In the genomic region with DNA sequence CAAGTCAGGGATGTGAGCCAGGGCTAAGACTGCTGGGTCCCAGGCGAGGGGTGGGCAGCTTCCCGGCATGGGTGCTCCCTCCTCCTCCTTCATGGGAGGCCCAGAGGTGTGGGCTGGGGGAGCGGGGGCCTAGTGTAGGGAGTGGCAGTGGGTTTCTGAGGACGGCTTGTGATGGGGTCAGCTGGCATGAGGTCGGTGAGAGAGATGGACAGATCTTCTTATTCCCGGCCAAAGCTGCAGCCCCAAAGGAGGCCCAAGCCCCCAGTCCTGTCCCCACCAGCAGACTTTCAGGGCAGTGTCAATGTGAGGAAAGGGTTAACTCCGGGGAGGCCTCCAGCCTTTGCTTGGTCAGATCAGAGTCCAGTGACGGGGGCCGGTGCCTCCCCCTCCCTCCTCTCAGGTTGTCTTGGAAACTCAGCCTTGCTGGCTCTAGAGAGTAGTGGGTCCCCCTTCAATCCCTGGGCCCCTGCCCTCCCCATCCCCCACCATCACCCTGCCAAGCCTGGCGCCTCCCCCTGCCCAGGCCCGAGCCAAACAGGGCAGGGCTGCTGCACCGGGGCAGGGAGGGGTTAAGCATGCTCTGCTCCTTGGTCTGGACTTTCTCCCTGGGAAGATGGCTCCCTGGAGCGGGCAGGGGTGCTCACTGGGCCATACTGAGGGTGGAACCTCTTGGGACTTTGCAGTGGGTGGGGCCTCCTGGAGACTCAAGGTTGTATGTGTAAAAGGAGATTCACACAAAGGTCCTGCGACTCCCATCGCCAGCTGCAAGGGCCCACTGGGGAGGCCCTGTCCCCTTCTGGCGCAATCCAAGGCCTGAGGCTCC, we compare ENCODE assay signal across 13 cellular contexts. TPM values are rescaled to one million over a fixed set of nuclear protein-coding genes. Genes with fewer than 3 reads are reported as not detected.
A peak's percentile ranks its signal among the peaks of the same experiment; 100 is the strongest.
DNase-seq lines count a peak whose midpoint lies in the region; ATAC-seq, FAIRE-seq and TF ChIP-seq lines count a peak whose summit lies in the region.
"Had no signal": no experiment of that assay in that cellular context is flagged by ENCODE, and none has a peak within 500 bp of the region (broad histone marks: within the 10 kb centered on the region; RNA-seq: fewer than 3 reads in every experiment).

No MANE protein-coding gene starts in this region.

- peak; percentile 70 for ATAC-seq in HepG2
- ATAC-seq: left lung had no signal

- H3K9me3 ChIP-seq in HUES48 (ENCODE audit: control insufficient read depth, insufficient read depth, low read length) = no peaks in the 10 kb centered on the region
- no peaks in the 10 kb centered on the region for H3K9me3 ChIP-seq in HepG2 (ENCODE audit: low read length)
- H3K9me3 ChIP-seq in smooth muscle cell (replicated peaks; ENCODE audit: low read depth) = no peaks in the 10 kb centered on the region
- H3K9me3 ChIP-seq: left lung, stomach had no signal

- peaks cover 43% of the 10 kb centered on the region for H4K20me1 ChIP-seq in HepG2 (ENCODE audit: insufficient read depth, low read length)
- no peaks in the 10 kb centered on the region for H4K20me1 ChIP-seq in smooth muscle cell (ENCODE audit: low read depth)

- H3K4me2 ChIP-seq in HepG2 (ENCODE audit: low read depth, low read length) (peak overlapping the region; percentile 92), smooth muscle cell (peak overlapping the region; percentile 17)

- H3K27ac ChIP-seq in HUES48 (ENCODE audit: low read depth, low read length) (peak overlapping the region; percentile 40), HepG2 (ENCODE audit: extremely low read length, insufficient read depth, low read length) (peak overlapping the region; percentile 87), smooth muscle cell (ENCODE audit: low read depth) (no peak overlapping the region)
- H3K27ac ChIP-seq: coronary artery, left lung, stomach had no signal

- TF ChIP-seq EP300 in HepG2 (IDR thresholded peaks at IDR 0.05; ENCODE audit: low read depth in 2 of 2, low read length in 2 of 2) = peak in 1 of 2 experiments; percentile 89; a peak in 3 of 4 replicates
- TF ChIP-seq EP300 in HepG2 (CRISPR knock-in tag; IDR thresholded peaks at IDR 0.05; ENCODE audit: borderline replicate concordance) = peak; percentile 72; the same call in 1 of the 2 replicates

- CTCF ChIA-PET in HepG2 (lab: Yijun Ruan, JAX; ENCODE audit: low intra/inter-chr PET ratio, low total read pairs) = no interaction called here

- POLR2A ChIA-PET in HepG2 (lab: Yijun Ruan, JAX) = interaction anchor here (1.0 to 29.3 kb wide), 8 partner anchors 5 to 347 kb away, joined by 3 to 1459 read pairs (median 5); partner anchors contain the start of genes FDXR, NAT9, NHERF1 and RAB37

- TF ChIP-seq CTCF in HepG2 (CRISPR knock-in tag; IDR thresholded peaks at IDR 0.05) (peak; percentile 55), smooth muscle cell (IDR thresholded peaks at IDR 0.05; ENCODE audit: borderline replicate concordance, insufficient read depth, poor library complexity, severe bottlenecking) (no peak)

- no peak overlapping the region for H3K9ac ChIP-seq in HUES48 (ENCODE audit: low read depth, low read length)
- H3K9ac ChIP-seq in HepG2 (ENCODE audit: insufficient read depth, low read depth, low read length) = peak overlapping the region; percentile 67
- H3K9ac ChIP-seq in smooth muscle cell (ENCODE audit: low read depth) = no peak overlapping the region

- peak in 1 of 2 experiments; percentile 49; a peak in 2 of 4 replicates for TF ChIP-seq POLR2A in HepG2 (IDR thresholded peaks at IDR 0.05; ENCODE audit: insufficient read depth in 1 of 2, low read depth in 2 of 2, low read length in 2 of 2)

- no peaks in the 10 kb centered on the region for H3K27me3 ChIP-seq in HUES48 (ENCODE audit: control insufficient read depth, insufficient read depth, low read length)
- H3K27me3 ChIP-seq in HepG2 (ENCODE audit: control insufficient read depth in 1 of 2, insufficient read depth in 2 of 2, low read length in 2 of 2) = no peaks in the 10 kb centered on the region
- H3K27me3 ChIP-seq in smooth muscle cell (ENCODE audit: low read depth) = no peaks in the 10 kb centered on the region
- H3K27me3 ChIP-seq: left lung, stomach had no signal

- H3F3A ChIP-seq in smooth muscle cell (ENCODE audit: low read depth) = no peaks in the 10 kb centered on the region

- peak; percentile 24; the same call in 1 of the 2 replicates for TF ChIP-seq RAD21 in HepG2 (CRISPR knock-in tag; IDR thresholded peaks at IDR 0.05)

- FAIRE-seq in HepG2 (lab: Jason Lieb, UNC) = peak; percentile 95

- WGBS in HepG2 (ENCODE audit: low lambda C conversion rate) = 0% methylated on average over 7 of the region's 16 CpGs
- WGBS in smooth muscle cell (ENCODE audit: low lambda C conversion rate) = 51% methylated on average over 14 of the region's 16 CpGs

- H3K4me1 ChIP-seq in HUES48 (ENCODE audit: control insufficient read depth, insufficient read depth, low read length) (peaks cover 34% of the 10 kb centered on the region), HepG2 (ENCODE audit: insufficient read depth, low read length) (peaks cover 99% of the 10 kb centered on the region), smooth muscle cell (ENCODE audit: low read depth) (peaks cover 44% of the 10 kb centered on the region)

- in situ Hi-C loops in HepG2 (cut with HindIII; ENCODE audit: extremely low pct_ligation_motif_present, low pct_unique_long_range_greater_than_20kb) = no loop called here

- intact Hi-C loops in HepG2 (cut with micrococcal nuclease; ENCODE audit: unreplicated experiment) = no loop called here

- H3K36me3 ChIP-seq in HUES48 (ENCODE audit: control insufficient read depth, insufficient read depth, low read length) (peaks cover 4% of the 10 kb centered on the region), HepG2 (replicated peaks in 1 of 2; ENCODE audit: control insufficient read depth in 1 of 2, insufficient read depth in 2 of 2, low read length in 2 of 2) (peaks cover 32 to 49% of the 10 kb centered on the region in 2 experiments), smooth muscle cell (ENCODE audit: low read depth) (no peaks in the 10 kb centered on the region)

- H3K79me2 ChIP-seq in HepG2 (ENCODE audit: insufficient read depth, low read length) (peaks cover 71% of the 10 kb centered on the region), smooth muscle cell (ENCODE audit: low read depth) (no peaks in the 10 kb centered on the region)

- DNase-seq in anterior cingulate cortex (lab: John Stamatoyannopoulos, UW) (peak in 41 of 58 donors; percentile 18 to 78 (median 52)), HepG2 (ENCODE audit: low spot score) (peak; percentile 97), smooth muscle cell (lab: John Stamatoyannopoulos, UW; ENCODE audit: unreplicated experiment) (no peak), glomerular visceral epithelial cell (ENCODE audit: extremely low spot score) (no peak), germinal center (ENCODE audit: low spot score) (no peak), DMS114 treated with DMSO at 0.1 percent for 48 hours (lab: John Stamatoyannopoulos, UW; ENCODE audit: unreplicated experiment) (no peak)
- DNase-seq: activated CD4-positive, alpha-beta T cell treated with anti-CD3 and anti-CD28 coated beads, Interleukin-2, amount 50 U/mL, for 4 hours; activated effector memory CD4-positive, alpha-beta T cell treated with anti-CD3 and anti-CD28 coated beads, Interleukin-2, amount 50 U/mL, for 16 hours; NCI-H2107; stomach had no signal

- H2AFZ ChIP-seq in HepG2 (ENCODE audit: low read length) (no peak overlapping the region), smooth muscle cell (ENCODE audit: low read depth) (no peak overlapping the region)

- H3K4me3 ChIP-seq in HUES48 (ENCODE audit: low read depth, low read length) = no peak overlapping the region
- peak overlapping the region; percentile 13 to 71 (median 34) for H3K4me3 ChIP-seq in HepG2 (replicated peaks in 1 of 3; ENCODE audit: insufficient read depth in 1 of 3, low read depth in 2 of 3, low read length in 3 of 3)
- peak overlapping the region; percentile 10 for H3K4me3 ChIP-seq in smooth muscle cell
- H3K4me3 ChIP-seq: coronary artery, left lung, stomach had no signal

- no TSS peak for BruUV-seq in HepG2 (replicated peaks; lab: Mats Ljungman, UMichigan)

RNA-seq across cellular contexts. Expression of gene NAT9, which starts 12.4 kb away (rescaled TPM):
- total RNA-seq in HepG2 (2016; rRNA removed; fragmentation: Illumina TruSeq; extraction: Trizol) = 37.6 and 44.2 TPM in 2 replicates
- 16.5 and 18.6 TPM in 2 replicates for total RNA-seq in HepG2 (2016; cell fraction: cytosol; rRNA removed; fragmentation: Illumina TruSeq; extraction: Trizol; ENCODE audit: low read depth)
- 38.7 and 44.6 TPM in 2 replicates for total RNA-seq in HepG2 (2016; cell fraction: insoluble cytoplasmic fraction; rRNA removed; fragmentation: Illumina TruSeq; extraction: Trizol)
- total RNA-seq in HepG2 (2016; cell fraction: membrane; rRNA removed; fragmentation: Illumina TruSeq; extraction: Trizol) = 25.6 and 29.9 TPM in 2 replicates
- 44.5 and 46.0 TPM in 2 replicates for total RNA-seq in HepG2 (2016; cell fraction: nucleus; rRNA removed; fragmentation: Illumina TruSeq; extraction: Trizol)
- polyA plus RNA-seq in HepG2 (2011; rRNA removed) = 39.7 and 49.8 TPM in 2 replicates
- 37.1 and 45.5 TPM in 2 replicates for polyA plus RNA-seq in HepG2 (2011; cell fraction: cytosol; rRNA removed)
- 152 and 183 TPM in 2 replicates for polyA plus RNA-seq in HepG2 (2011; cell fraction: nucleus; rRNA removed)
- polyA plus RNA-seq in HepG2 (2012) = 37.3 and 50.6 TPM in 2 replicates
- 8.7 and 8.9 TPM in 2 replicates for polyA plus RNA-seq in HepG2 (2016; cell fraction: cytosol; fragmentation: Illumina TruSeq; extraction: Trizol; ENCODE audit: low read depth)
- 35.3 and 35.8 TPM in 2 replicates for polyA plus RNA-seq in HepG2 (2016; cell fraction: insoluble cytoplasmic fraction; fragmentation: Illumina TruSeq; extraction: Trizol; ENCODE audit: low read depth)
- polyA plus RNA-seq in HepG2 (2016; cell fraction: membrane; fragmentation: Illumina TruSeq; extraction: Trizol; ENCODE audit: low read depth) = 17.6 and 19.9 TPM in 2 replicates
- polyA plus RNA-seq in HepG2 (2016; cell fraction: nucleus; fragmentation: Illumina TruSeq; extraction: Trizol; ENCODE audit: insufficient read depth, low read depth) = 74.0 and 80.9 TPM in 2 replicates
- 32.3 and 53.7 TPM in 2 replicates for polyA minus RNA-seq in HepG2 (2011; rRNA and poly(A)+ RNA removed; ENCODE audit: low replicate concordance)
- polyA minus RNA-seq in HepG2 (2011; cell fraction: cytosol; rRNA and poly(A)+ RNA removed) = 12.7 and 14.7 TPM in 2 replicates
- polyA minus RNA-seq in HepG2 (2011; cell fraction: nucleus; rRNA and poly(A)+ RNA removed) = 56.3 and 64.3 TPM in 2 replicates
- 21.4 and 23.5 TPM in 2 replicates for total RNA-seq in smooth muscle cell
- 42.5 and 48.3 TPM in 2 replicates for polyA plus RNA-seq in smooth muscle cell

RNA-seq across cellular contexts. Expression of gene NHERF1, which starts 15.3 kb away (rescaled TPM):
- 138 and 169 TPM in 2 replicates for total RNA-seq in HepG2 (2016; rRNA removed; fragmentation: Illumina TruSeq; extraction: Trizol)
- total RNA-seq in HepG2 (2016; cell fraction: cytosol; rRNA removed; fragmentation: Illumina TruSeq; extraction: Trizol; ENCODE audit: low read depth) = 27.0 and 28.2 TPM in 2 replicates
- total RNA-seq in HepG2 (2016; cell fraction: insoluble cytoplasmic fraction; rRNA removed; fragmentation: Illumina TruSeq; extraction: Trizol) = 118 and 171 TPM in 2 replicates
- 64.4 and 79.9 TPM in 2 replicates for total RNA-seq in HepG2 (2016; cell fraction: membrane; rRNA removed; fragmentation: Illumina TruSeq; extraction: Trizol)
- total RNA-seq in HepG2 (2016; cell fraction: nucleus; rRNA removed; fragmentation: Illumina TruSeq; extraction: Trizol) = 75.3 and 85.2 TPM in 2 replicates
- 266 and 269 TPM in 2 replicates for polyA plus RNA-seq in HepG2 (2011; rRNA removed)
- polyA plus RNA-seq in HepG2 (2011; cell fraction: cytosol; rRNA removed) = 232 and 243 TPM in 2 replicates
- polyA plus RNA-seq in HepG2 (2011; cell fraction: nucleus; rRNA removed) = 152 and 164 TPM in 2 replicates
- polyA plus RNA-seq in HepG2 (2012) = 209 and 226 TPM in 2 replicates
- 52.4 and 55.7 TPM in 2 replicates for polyA plus RNA-seq in HepG2 (2016; cell fraction: cytosol; fragmentation: Illumina TruSeq; extraction: Trizol; ENCODE audit: low read depth)
- 275 and 359 TPM in 2 replicates for polyA plus RNA-seq in HepG2 (2016; cell fraction: insoluble cytoplasmic fraction; fragmentation: Illumina TruSeq; extraction: Trizol; ENCODE audit: low read depth)
- polyA plus RNA-seq in HepG2 (2016; cell fraction: membrane; fragmentation: Illumina TruSeq; extraction: Trizol; ENCODE audit: low read depth) = 109 and 126 TPM in 2 replicates
- polyA plus RNA-seq in HepG2 (2016; cell fraction: nucleus; fragmentation: Illumina TruSeq; extraction: Trizol; ENCODE audit: insufficient read depth, low read depth) = 248 and 253 TPM in 2 replicates
- 92.0 and 295 TPM in 2 replicates for polyA minus RNA-seq in HepG2 (2011; rRNA and poly(A)+ RNA removed; ENCODE audit: low replicate concordance)
- polyA minus RNA-seq in HepG2 (2011; cell fraction: cytosol; rRNA and poly(A)+ RNA removed) = 130 and 139 TPM in 2 replicates
- polyA minus RNA-seq in HepG2 (2011; cell fraction: nucleus; rRNA and poly(A)+ RNA removed) = 62.8 and 68.1 TPM in 2 replicates
- 12.4 and 23.2 TPM in 2 replicates for total RNA-seq in smooth muscle cell
- polyA plus RNA-seq in smooth muscle cell = 31.9 and 38.8 TPM in 2 replicates

RNA-seq across cellular contexts. Expression of gene RAB37, which starts 26.7 kb away (rescaled TPM):
- 0.91 and 1.1 TPM in 2 replicates for total RNA-seq in HepG2 (2016; rRNA removed; fragmentation: Illumina TruSeq; extraction: Trizol)
- 0.30 TPM in 1 of 2 replicates, not detected in the other for total RNA-seq in HepG2 (2016; cell fraction: cytosol; rRNA removed; fragmentation: Illumina TruSeq; extraction: Trizol; ENCODE audit: low read depth)
- 0.73 and 1.0 TPM in 2 replicates for total RNA-seq in HepG2 (2016; cell fraction: insoluble cytoplasmic fraction; rRNA removed; fragmentation: Illumina TruSeq; extraction: Trizol)
- 0.83 and 0.93 TPM in 2 replicates for total RNA-seq in HepG2 (2016; cell fraction: membrane; rRNA removed; fragmentation: Illumina TruSeq; extraction: Trizol)
- 0.96 and 1.3 TPM in 2 replicates for total RNA-seq in HepG2 (2016; cell fraction: nucleus; rRNA removed; fragmentation: Illumina TruSeq; extraction: Trizol)
- polyA plus RNA-seq in HepG2 (2011; rRNA removed) = 3.7 and 4.7 TPM in 2 replicates
- 2.1 and 2.8 TPM in 2 replicates for polyA plus RNA-seq in HepG2 (2011; cell fraction: cytosol; rRNA removed)
- polyA plus RNA-seq in HepG2 (2011; cell fraction: nucleus; rRNA removed) = 7.0 and 8.4 TPM in 2 replicates
- 1.8 and 2.4 TPM in 2 replicates for polyA plus RNA-seq in HepG2 (2012)
- polyA plus RNA-seq in HepG2 (2016; cell fraction: cytosol; fragmentation: Illumina TruSeq; extraction: Trizol; ENCODE audit: low read depth) = 0.18 and 0.22 TPM in 2 replicates
- 0.83 and 0.93 TPM in 2 replicates for polyA plus RNA-seq in HepG2 (2016; cell fraction: insoluble cytoplasmic fraction; fragmentation: Illumina TruSeq; extraction: Trizol; ENCODE audit: low read depth)
- polyA plus RNA-seq in HepG2 (2016; cell fraction: membrane; fragmentation: Illumina TruSeq; extraction: Trizol; ENCODE audit: low read depth) = 0.48 and 0.49 TPM in 2 replicates
- polyA plus RNA-seq in HepG2 (2016; cell fraction: nucleus; fragmentation: Illumina TruSeq; extraction: Trizol; ENCODE audit: insufficient read depth, low read depth) = 2.4 and 2.8 TPM in 2 replicates
- polyA minus RNA-seq in HepG2 (2011; rRNA and poly(A)+ RNA removed; ENCODE audit: low replicate concordance) = 2.2 TPM in 1 of 2 replicates, not detected in the other
- polyA minus RNA-seq in HepG2 (2011; cell fraction: cytosol; rRNA and poly(A)+ RNA removed) = 0.70 and 2.0 TPM in 2 replicates
- 1.4 and 1.7 TPM in 2 replicates for polyA minus RNA-seq in HepG2 (2011; cell fraction: nucleus; rRNA and poly(A)+ RNA removed)
- total RNA-seq in smooth muscle cell = not detected in 2 replicates
- polyA plus RNA-seq in smooth muscle cell = 0.16 TPM in 1 of 2 replicates, not detected in the other

RNA-seq across cellular contexts. Expression of gene CD300LF, which starts 51.1 kb away (rescaled TPM):
- total RNA-seq in HepG2 (2016; rRNA removed; fragmentation: Illumina TruSeq; extraction: Trizol) (not detected in 2 replicates), smooth muscle cell (not detected in 2 replicates)
- total RNA-seq in HepG2 (2016; cell fraction: cytosol; rRNA removed; fragmentation: Illumina TruSeq; extraction: Trizol; ENCODE audit: low read depth) = not detected in 2 replicates
- total RNA-seq in HepG2 (2016; cell fraction: insoluble cytoplasmic fraction; rRNA removed; fragmentation: Illumina TruSeq; extraction: Trizol) = not detected in 2 replicates
- total RNA-seq in HepG2 (2016; cell fraction: membrane; rRNA removed; fragmentation: Illumina TruSeq; extraction: Trizol) = not detected in 2 replicates
- total RNA-seq in HepG2 (2016; cell fraction: nucleus; rRNA removed; fragmentation: Illumina TruSeq; extraction: Trizol) = not detected in 2 replicates
- polyA plus RNA-seq in HepG2 (2011; rRNA removed) (not detected in 2 replicates), smooth muscle cell (not detected in 2 replicates)
- polyA plus RNA-seq in HepG2 (2011; cell fraction: cytosol; rRNA removed) = not detected in 2 replicates
- not detected in 2 replicates for polyA plus RNA-seq in HepG2 (2011; cell fraction: nucleus; rRNA removed)
- not detected in 2 replicates for polyA plus RNA-seq in HepG2 (2012)
- polyA plus RNA-seq in HepG2 (2016; cell fraction: cytosol; fragmentation: Illumina TruSeq; extraction: Trizol; ENCODE audit: low read depth) = not detected in 2 replicates
- polyA plus RNA-seq in HepG2 (2016; cell fraction: insoluble cytoplasmic fraction; fragmentation: Illumina TruSeq; extraction: Trizol; ENCODE audit: low read depth) = not detected in 2 replicates
- not detected in 2 replicates for polyA plus RNA-seq in HepG2 (2016; cell fraction: membrane; fragmentation: Illumina TruSeq; extraction: Trizol; ENCODE audit: low read depth)
- not detected in 2 replicates for polyA plus RNA-seq in HepG2 (2016; cell fraction: nucleus; fragmentation: Illumina TruSeq; extraction: Trizol; ENCODE audit: insufficient read depth, low read depth)
- not detected in 2 replicates for polyA minus RNA-seq in HepG2 (2011; rRNA and poly(A)+ RNA removed; ENCODE audit: low replicate concordance)
- polyA minus RNA-seq in HepG2 (2011; cell fraction: cytosol; rRNA and poly(A)+ RNA removed) = not detected in 2 replicates
- not detected in 2 replicates for polyA minus RNA-seq in HepG2 (2011; cell fraction: nucleus; rRNA and poly(A)+ RNA removed)

Comparison
In these comparisons a context has a peak if more than half of its experiments do, and no peak if none do; other contexts are left out.
1. DNase-seq: peak in anterior cingulate cortex (41 of 58) and HepG2 (single experiment); none in smooth muscle cell (single experiment), glomerular visceral epithelial cell (single experiment), germinal center (single experiment) and DMS114 treated with DMSO at 0.1 percent for 48 hours (single experiment).